In the genomic region with DNA sequence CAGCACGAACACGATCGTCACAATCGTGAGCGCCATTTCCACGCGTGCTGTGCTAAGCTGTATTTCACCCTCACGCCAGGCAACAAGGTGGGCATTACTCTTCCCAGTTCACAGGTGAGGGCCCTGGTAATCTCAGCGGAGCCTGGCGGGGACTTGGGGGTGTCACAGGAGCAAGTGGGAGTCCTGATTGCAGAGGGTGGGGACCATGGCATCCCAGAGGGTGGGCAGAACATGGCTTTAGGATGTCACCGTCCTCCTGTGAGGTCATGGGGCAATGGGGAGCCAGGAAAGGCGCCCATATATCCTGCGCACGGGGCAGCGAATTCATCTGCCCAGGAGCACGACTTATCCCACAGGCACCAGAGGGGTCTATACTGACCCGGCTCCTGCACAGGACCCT, we compare ENCODE assay signal across 19 cellular contexts.
DNase-seq lines count a peak whose midpoint lies in the region; ATAC-seq, FAIRE-seq and TF ChIP-seq lines count a peak whose summit lies in the region.
"Had no signal": no experiment of that assay in that cellular context is flagged by ENCODE, and none has a peak within 500 bp of the region (broad histone marks: within the 10 kb centered on the region; RNA-seq: fewer than 3 reads in every experiment).

No MANE protein-coding gene starts in this region.

- no peak overlapping the region for H3K4ac ChIP-seq in neuronal stem cell (ENCODE audit: low read length)

- H3K79me1 ChIP-seq in neuronal stem cell (ENCODE audit: low read depth, low read length) = no peaks in the 10 kb centered on the region

- H3K14ac ChIP-seq in neuronal stem cell (ENCODE audit: low read length) = no peak overlapping the region

- in situ Hi-C loops in K562 (cut with MboI) = loop anchor here (10.0 kb wide), 1 partner anchor 772 kb away; no protein-coding TSS in a partner anchor

- H2AFZ ChIP-seq in K562 (ENCODE audit: low read depth, low read length) = no peak overlapping the region
- no peak overlapping the region for H2AFZ ChIP-seq in neuronal stem cell (ENCODE audit: low read length)

- POLR2A ChIA-PET in K562 (lab: Yijun Ruan, JAX) = no interaction called here

- DNase-seq in activated CD8-positive, alpha-beta memory T cell treated with anti-CD3 and anti-CD28 coated beads, Interleukin-2, amount 50 U/mL, for 4 hours = peak; percentile 11
- DNase-seq in activated CD8-positive, alpha-beta memory T cell treated with anti-CD3 and anti-CD28 coated beads, Interleukin-2, amount 50 U/mL, for 48 hours = no peak
- DNase-seq in K562 (ENCODE audit: extremely low read depth in 1 of 4, low spot score in 3 of 4) = no peak
- DNase-seq in neuronal stem cell (ENCODE audit: low spot score) = no peak
- DNase-seq in NOMO-1 treated with DMSO at 0.1 percent for 48 hours (lab: John Stamatoyannopoulos, UW; ENCODE audit: unreplicated experiment) = no peak
- no peak for DNase-seq in esophagus squamous epithelium (lab: John Stamatoyannopoulos, UW)
- DNase-seq: 8988T, AML-193, C1 segment of cervical spinal cord, COR-L47, DMS153, DMS79 treated with DMSO at 0.1 percent for 48 hours, EL, IMR-90 had no signal

- H3K36me3 ChIP-seq in K562 (ENCODE audit: control insufficient read depth, insufficient read depth, low read length) (no peaks in the 10 kb centered on the region), neuronal stem cell (replicated peaks in 1 of 2; ENCODE audit: control insufficient read depth in 2 of 2, insufficient read depth in 2 of 2, low read length in 2 of 2) (no peaks in the 10 kb centered on the region), esophagus squamous epithelium (no peaks in the 10 kb centered on the region)

- no peak overlapping the region for H3K9ac ChIP-seq in K562 (ENCODE audit: insufficient read depth in 1 of 2, low read depth in 2 of 2, low read length in 2 of 2)
- H3K9ac ChIP-seq in neuronal stem cell (ENCODE audit: low read depth, low read length, poor library complexity) = no peak overlapping the region

- no peak overlapping the region for H2BK120ac ChIP-seq in neuronal stem cell (ENCODE audit: low read depth, low read length)

- TF ChIP-seq POLR2A in K562 (conservative IDR thresholded peaks at IDR 0.05) = no peak
- no peak for TF ChIP-seq POLR2A in esophagus squamous epithelium (IDR thresholded peaks at IDR 0.05)

- no peak overlapping the region for H3K4me3 ChIP-seq in K562
- H3K4me3 ChIP-seq in neuronal stem cell (ENCODE audit: low read length in 2 of 2) = no peak overlapping the region
- no peak overlapping the region for H3K4me3 ChIP-seq in esophagus squamous epithelium

- no peaks in the 10 kb centered on the region for H3K9me3 ChIP-seq in K562 (replicated peaks; ENCODE audit: control insufficient read depth, insufficient read depth, low read depth, low read length)
- no peaks in the 10 kb centered on the region for H3K9me3 ChIP-seq in neuronal stem cell (replicated peaks in 1 of 2; ENCODE audit: control insufficient read depth in 2 of 2, insufficient read depth in 1 of 2, low read depth in 1 of 2, low read length in 2 of 2)
- H3K9me3 ChIP-seq in esophagus squamous epithelium = no peaks in the 10 kb centered on the region

- ATAC-seq in K562 (no peak), HG02623 (IDR thresholded peaks at IDR 0.05; ENCODE audit: unreplicated experiment) (no peak)
- ATAC-seq: HCT116 had no signal

- H3K9me1 ChIP-seq in K562 (ENCODE audit: control insufficient read depth, insufficient read depth, low read length) = no peaks in the 10 kb centered on the region

- no peak overlapping the region for H4K8ac ChIP-seq in neuronal stem cell (ENCODE audit: low read depth, low read length)

- BruUV-seq in K562 (replicated peaks; lab: Mats Ljungman, UMichigan) = no TSS peak

- no peak overlapping the region for H3K27ac ChIP-seq in K562 (ENCODE audit: extremely low read depth, low read depth, low read length)
- no peak overlapping the region for H3K27ac ChIP-seq in neuronal stem cell (replicated peaks; ENCODE audit: low read length)
- no peak overlapping the region for H3K27ac ChIP-seq in esophagus squamous epithelium

- WGBS in K562 (ENCODE audit: insufficient coverage, low coverage, missing lambda C conversion rate) = 8% methylated on average over 14 of the region's 17 CpGs
- no CpG with 5 or more reads among the region's 17 CpGs for WGBS in neuronal stem cell (ENCODE audit: extremely low coverage in 2 of 2, insufficient read length in 2 of 2, insufficient replicate concordance in 1 of 2), 2 donors
- WGBS in esophagus squamous epithelium, 2 donors = 96 to 97% methylated on average over 9 to 11 of the region's 17 CpGs

- H3K23ac ChIP-seq in neuronal stem cell (ENCODE audit: low read depth, low read length, poor library complexity) = no peak overlapping the region

- no peak for FAIRE-seq in K562 (lab: Jason Lieb, UNC)
- FAIRE-seq: D721Med, G401.6, GM12891 had no signal

- no peak overlapping the region for H2BK15ac ChIP-seq in neuronal stem cell (ENCODE audit: low read length)

- no peak for TF ChIP-seq RAD21 in K562 (CRISPR knock-in tag; conservative IDR thresholded peaks at IDR 0.05 in 1 of 2, IDR thresholded peaks at IDR 0.05 in 1 of 2)

- H3K4me1 ChIP-seq in K562 (replicated peaks in 1 of 2; ENCODE audit: control insufficient read depth in 2 of 2, insufficient read depth in 2 of 2, low read length in 2 of 2) (no peaks in the 10 kb centered on the region), neuronal stem cell (ENCODE audit: control insufficient read depth in 2 of 2, insufficient read depth in 1 of 2, low read depth in 1 of 2, low read length in 2 of 2) (peaks cover 0 to 2% of the 10 kb centered on the region in 2 donors), esophagus squamous epithelium (no peaks in the 10 kb centered on the region)

- H2BK12ac ChIP-seq in neuronal stem cell (ENCODE audit: low read length) = no peak overlapping the region

- H3K4me2 ChIP-seq in K562 (ENCODE audit: insufficient read depth, low read length) (no peak overlapping the region), neuronal stem cell (ENCODE audit: insufficient read depth, low read length, poor library complexity, severe bottlenecking) (no peak overlapping the region)

- no peak for TF ChIP-seq CTCF in K562 (IDR thresholded peaks at IDR 0.05 in 2 of 3, conservative IDR thresholded peaks at IDR 0.05 in 1 of 3; ENCODE audit: insufficient read depth in 2 of 3, low read depth in 1 of 3, low read length in 3 of 3)
- no peak for TF ChIP-seq CTCF in esophagus squamous epithelium (IDR thresholded peaks at IDR 0.05)

- no peak overlapping the region for H2BK5ac ChIP-seq in neuronal stem cell (ENCODE audit: low read length)

- intact Hi-C loops in K562 (cut with micrococcal nuclease) = no loop called here
- intact Hi-C loops in esophagus squamous epithelium (cut with DNase I) = no loop called here

- H4K91ac ChIP-seq in neuronal stem cell (ENCODE audit: low read depth, low read length, poor library complexity) = no peak overlapping the region

- CTCF ChIA-PET in K562 (lab: Yijun Ruan, JAX; ENCODE audit: low intra/inter-chr PET ratio) = no interaction called here

- no peak for TF ChIP-seq EP300 in K562 (IDR thresholded peaks at IDR 0.05; ENCODE audit: low read length)

- H3K79me2 ChIP-seq in K562 (ENCODE audit: control insufficient read depth, insufficient read depth, low read length) = no peaks in the 10 kb centered on the region

- H2AK5ac ChIP-seq in neuronal stem cell (ENCODE audit: low read depth, low read length) = peak overlapping the region; percentile 67

- peaks cover 9% of the 10 kb centered on the region for H4K20me1 ChIP-seq in K562 (replicated peaks; ENCODE audit: control insufficient read depth, insufficient read depth, low read length)

- peak overlapping the region; percentile 12 for H3K18ac ChIP-seq in neuronal stem cell (ENCODE audit: low read length)

- H3K27me3 ChIP-seq in K562 (ENCODE audit: control insufficient read depth in 2 of 2, insufficient read depth in 2 of 2, low read length in 2 of 2) (peaks cover 26 to 74% of the 10 kb centered on the region in 2 experiments), neuronal stem cell (ENCODE audit: control insufficient read depth in 3 of 3, insufficient read depth in 3 of 3, low read depth in 1 of 3, low read length in 3 of 3) (no peaks in the 10 kb centered on the region), esophagus squamous epithelium (peaks cover 0 to 14% (median 0%) of the 10 kb centered on the region in 4 donors)

TF ChIP-seq in K562, 482 proteins besides CTCF, POLR2A, EP300 and RAD21:
- TF ChIP-seq RBM17 (IDR thresholded peaks at IDR 0.05; ENCODE audit: borderline replicate concordance, low read depth, low read length) (no peak), SAFB (IDR thresholded peaks at IDR 0.05; ENCODE audit: borderline replicate concordance, low read depth, low read length) (0 out of 2 replicates have a peak, but pooled peaks have one; percentile 36), KLF10 (CRISPR knock-in tag; IDR thresholded peaks at IDR 0.05) (no peak), PPARD (CRISPR knock-in tag; IDR thresholded peaks at IDR 0.05) (no peak)
- TF ChIP-seq, protein P1, sequence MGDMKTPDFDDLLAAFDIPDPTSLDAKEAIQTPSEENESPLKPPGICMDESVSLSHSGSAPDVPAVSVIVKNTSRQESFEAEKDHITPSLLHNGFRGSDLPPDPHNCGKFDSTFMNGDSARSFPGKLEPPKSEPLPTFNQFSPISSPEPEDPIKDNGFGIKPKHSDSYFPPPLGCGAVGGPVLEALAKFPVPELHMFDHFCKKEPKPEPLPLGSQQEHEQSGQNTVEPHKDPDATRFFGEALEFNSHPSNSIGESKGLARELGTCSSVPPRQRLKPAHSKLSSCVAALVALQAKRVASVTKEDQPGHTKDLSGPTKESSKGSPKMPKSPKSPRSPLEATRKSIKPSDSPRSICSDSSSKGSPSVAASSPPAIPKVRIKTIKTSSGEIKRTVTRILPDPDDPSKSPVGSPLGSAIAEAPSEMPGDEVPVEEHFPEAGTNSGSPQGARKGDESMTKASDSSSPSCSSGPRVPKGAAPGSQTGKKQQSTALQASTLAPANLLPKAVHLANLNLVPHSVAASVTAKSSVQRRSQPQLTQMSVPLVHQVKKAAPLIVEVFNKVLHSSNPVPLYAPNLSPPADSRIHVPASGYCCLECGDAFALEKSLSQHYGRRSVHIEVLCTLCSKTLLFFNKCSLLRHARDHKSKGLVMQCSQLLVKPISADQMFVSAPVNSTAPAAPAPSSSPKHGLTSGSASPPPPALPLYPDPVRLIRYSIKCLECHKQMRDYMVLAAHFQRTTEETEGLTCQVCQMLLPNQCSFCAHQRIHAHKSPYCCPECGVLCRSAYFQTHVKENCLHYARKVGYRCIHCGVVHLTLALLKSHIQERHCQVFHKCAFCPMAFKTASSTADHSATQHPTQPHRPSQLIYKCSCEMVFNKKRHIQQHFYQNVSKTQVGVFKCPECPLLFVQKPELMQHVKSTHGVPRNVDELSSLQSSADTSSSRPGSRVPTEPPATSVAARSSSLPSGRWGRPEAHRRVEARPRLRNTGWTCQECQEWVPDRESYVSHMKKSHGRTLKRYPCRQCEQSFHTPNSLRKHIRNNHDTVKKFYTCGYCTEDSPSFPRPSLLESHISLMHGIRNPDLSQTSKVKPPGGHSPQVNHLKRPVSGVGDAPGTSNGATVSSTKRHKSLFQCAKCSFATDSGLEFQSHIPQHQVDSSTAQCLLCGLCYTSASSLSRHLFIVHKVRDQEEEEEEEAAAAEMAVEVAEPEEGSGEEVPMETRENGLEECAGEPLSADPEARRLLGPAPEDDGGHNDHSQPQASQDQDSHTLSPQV (IDR thresholded peaks at IDR 0.05) = no peak
